In the genomic region with DNA sequence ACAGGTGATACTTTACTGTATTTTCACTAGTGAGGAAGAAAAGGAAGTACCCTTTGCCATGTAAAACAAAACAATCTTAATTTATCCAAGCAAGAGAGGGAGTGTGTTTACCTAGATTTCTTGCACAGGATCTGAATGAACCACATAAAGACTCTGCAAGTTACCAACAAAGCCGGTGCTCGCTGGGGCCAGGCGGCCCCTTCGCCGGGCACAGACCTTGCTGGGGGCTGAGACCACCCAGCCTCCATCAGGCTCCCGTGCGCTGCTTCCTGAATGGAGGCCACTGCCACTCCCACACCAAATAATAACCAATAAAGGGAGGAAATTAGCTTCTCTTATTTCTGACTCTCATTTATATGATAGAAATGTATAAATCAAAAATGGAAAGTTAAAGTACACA, we compare ENCODE assay signal across 8 cellular contexts.
"Had no signal": no experiment of that assay in that cellular context is flagged by ENCODE, and none has a peak within 500 bp of the region (broad histone marks: within the 10 kb centered on the region; RNA-seq: fewer than 3 reads in every experiment).

No MANE protein-coding gene starts in this region.

- H3K4me3 Mint-ChIP-seq: H9, IgD-negative memory B cell had no signal

- H3K4me1 Mint-ChIP-seq: IgD-negative memory B cell had no signal

- FAIRE-seq: H54, HepG2 had no signal

- H3K27ac ChIP-seq: HL-60 had no signal

- DNase-seq: GOT3, H9, HCEC 1CT, KBM-7 had no signal

- H3K36me3 Mint-ChIP-seq: IgD-negative memory B cell had no signal

- H3K27me3 Mint-ChIP-seq: IgD-negative memory B cell had no signal

- H3K27ac Mint-ChIP-seq: IgD-negative memory B cell had no signal

- H3K9me3 Mint-ChIP-seq: H9 had no signal
